In the genomic region with DNA sequence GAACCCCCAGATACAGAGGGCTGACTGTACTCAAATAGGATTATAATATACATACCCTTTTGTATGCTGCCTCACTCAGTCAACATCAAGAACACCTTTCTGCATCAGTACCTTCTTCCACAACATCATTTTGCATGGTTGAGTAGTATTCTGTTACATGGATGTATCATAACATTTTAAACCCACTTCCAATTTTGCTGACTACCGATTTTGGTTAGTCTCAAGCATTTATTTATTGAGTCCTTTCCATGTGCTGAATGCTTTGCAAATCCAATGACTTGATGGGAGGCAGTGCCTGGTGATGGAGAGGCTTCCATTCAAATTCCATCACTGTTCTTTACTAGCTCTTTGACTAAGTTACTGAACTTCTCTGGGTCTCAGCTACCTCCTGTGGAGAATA, we compare ENCODE assay signal across 26 cellular contexts.
A peak's percentile ranks its signal among the peaks of the same experiment; 100 is the strongest.
DNase-seq lines count a peak whose midpoint lies in the region; ATAC-seq, FAIRE-seq and TF ChIP-seq lines count a peak whose summit lies in the region.
"Had no signal": no experiment of that assay in that cellular context is flagged by ENCODE, and none has a peak within 500 bp of the region (broad histone marks: within the 10 kb centered on the region; RNA-seq: fewer than 3 reads in every experiment).

No MANE protein-coding gene starts in this region.

- no peaks in the 10 kb centered on the region for H3K79me2 ChIP-seq in SK-N-SH (ENCODE audit: insufficient read depth)
- H3K79me2 ChIP-seq in K562 (ENCODE audit: control insufficient read depth, insufficient read depth, low read length): no peaks in the 10 kb centered on the region
- H3K79me2 ChIP-seq in H1 (ENCODE audit: control insufficient read depth in 1 of 2, insufficient read depth in 2 of 2, low read length in 2 of 2): no peaks in the 10 kb centered on the region

- no peak overlapping the region for H3K9ac ChIP-seq in SK-N-SH
- H3K9ac ChIP-seq in K562 (ENCODE audit: insufficient read depth in 1 of 2, low read depth in 2 of 2, low read length in 2 of 2): no peak overlapping the region
- no peak overlapping the region for H3K9ac ChIP-seq in H1 (replicated peaks in 1 of 4; ENCODE audit: extremely low read depth in 1 of 4, low read depth in 3 of 4, low read length in 3 of 4)
- H3K9ac ChIP-seq: BLaER1 had no signal

- FAIRE-seq in A549 (lab: Jason Lieb, UNC) (no peak), K562 (lab: Jason Lieb, UNC) (no peak), H1 (lab: Jason Lieb, UNC) (no peak)
- FAIRE-seq: GM12878, GM12892, GM18507 had no signal

- CTCF ChIA-PET in SK-N-SH (lab: Yijun Ruan, JAX) (no interaction called here), A549 (lab: Yijun Ruan, JAX) (no interaction called here), K562 (lab: Yijun Ruan, JAX; ENCODE audit: low intra/inter-chr PET ratio) (no interaction called here), H1 (lab: Charles Lee; ENCODE audit: partially characterized antibody) (interaction anchor here (0.9 kb wide), 1 partner anchor 50 kb away, joined by 4 read pairs; no protein-coding TSS in a partner anchor)

- 13% methylated on average over 1 of the region's 1 CpG for WGBS in SK-N-SH (ENCODE audit: low lambda C conversion rate)
- 59% methylated on average over 1 of the region's 1 CpG for WGBS in A549 (ENCODE audit: missing lambda C conversion rate)
- WGBS in K562 (ENCODE audit: insufficient coverage, low coverage, missing lambda C conversion rate): 0% methylated on average over 1 of the region's 1 CpG
- 88% methylated on average over 1 of the region's 1 CpG; no CpG with 5 or more reads in 1 of the 2 experiments for WGBS in H1 (ENCODE audit: extremely low coverage in 1 of 2, insufficient coverage in 1 of 2, insufficient read length in 1 of 2, insufficient replicate concordance in 2 of 2, low coverage in 1 of 2, low lambda C conversion rate in 2 of 2, missing lambda C conversion rate in 1 of 2), 2 experiments
- WGBS in body of pancreas, 2 donors: 84 to 94% methylated on average over 1 of the region's 1 CpG

- POLR2A ChIA-PET in SK-N-SH (lab: Yijun Ruan, JAX): no interaction called here
- POLR2A ChIA-PET in A549 (lab: Yijun Ruan, JAX): no interaction called here
- POLR2A ChIA-PET in K562 (lab: Yijun Ruan, JAX): no interaction called here
- POLR2A ChIA-PET in H1 (lab: Charles Lee; ENCODE audit: partially characterized antibody): no interaction called here

- in situ Hi-C loops in K562 (cut with MboI): no loop called here

- H2BK15ac ChIP-seq in H1 (ENCODE audit: low read length): no peak overlapping the region

- H2BK120ac ChIP-seq in H1 (replicated peaks; ENCODE audit: low read depth, low read length): no peak overlapping the region

- no peak overlapping the region for H3K4ac ChIP-seq in H1 (replicated peaks; ENCODE audit: insufficient read length, low read depth, low read length)

- 0 out of 2 replicates have a peak overlapping the region, but pooled peaks have one; percentile 4 for H2AK5ac ChIP-seq in H1 (ENCODE audit: low read depth, low read length)

- H3K27ac ChIP-seq in SK-N-SH (ENCODE audit: low read depth in 2 of 2, low read length in 1 of 2): no peak overlapping the region
- H3K27ac ChIP-seq in A549: no peak overlapping the region
- H3K27ac ChIP-seq in K562 (ENCODE audit: extremely low read depth, low read depth, low read length): no peak overlapping the region
- no peak overlapping the region for H3K27ac ChIP-seq in H1 (ENCODE audit: low read depth, low read length)
- no peak overlapping the region for H3K27ac ChIP-seq in body of pancreas
- H3K27ac ChIP-seq: 22Rv1, BLaER1 had no signal

- H3K4me2 ChIP-seq in SK-N-SH: no peak overlapping the region
- no peak overlapping the region for H3K4me2 ChIP-seq in A549
- no peak overlapping the region for H3K4me2 ChIP-seq in K562 (ENCODE audit: insufficient read depth, low read length)
- no peak overlapping the region for H3K4me2 ChIP-seq in H1 (ENCODE audit: insufficient read depth in 1 of 2, low read depth in 2 of 2, low read length in 2 of 2)
- H3K4me2 ChIP-seq: BLaER1 had no signal

- no peak overlapping the region for H4K5ac ChIP-seq in H1 (ENCODE audit: insufficient read length, low read depth, low read length)

- TF ChIP-seq RAD21 in SK-N-SH (IDR thresholded peaks at IDR 0.05; ENCODE audit: low read length) (no peak), A549 (conservative IDR thresholded peaks at IDR 0.05 in 1 of 2, IDR thresholded peaks at IDR 0.05 in 1 of 2) (no peak), K562 (CRISPR knock-in tag; conservative IDR thresholded peaks at IDR 0.05 in 1 of 2, IDR thresholded peaks at IDR 0.05 in 1 of 2) (no peak), H1 (IDR thresholded peaks at IDR 0.05 in 1 of 2, conservative IDR thresholded peaks at IDR 0.05 in 1 of 2; ENCODE audit: low read depth in 2 of 2, low read length in 2 of 2) (no peak)

- no peaks in the 10 kb centered on the region for H3F3A ChIP-seq in SK-N-SH (replicated peaks; ENCODE audit: insufficient read depth)

- H4K91ac ChIP-seq in H1 (replicated peaks; ENCODE audit: insufficient read length, low read length): no peak overlapping the region

- ATAC-seq in SK-N-SH treated with all-trans-retinoic acid at 6 μM for 48 hours: no peak
- no peak for ATAC-seq in A549
- no peak for ATAC-seq in K562
- ATAC-seq in body of pancreas: no peak
- ATAC-seq: GM12878 had no signal

- no peak for TF ChIP-seq EP300 in SK-N-SH (IDR thresholded peaks at IDR 0.05; ENCODE audit: borderline replicate concordance in 1 of 2, low read depth in 1 of 2, low read length in 1 of 2)
- TF ChIP-seq EP300 in A549 (IDR thresholded peaks at IDR 0.05): no peak
- no peak for TF ChIP-seq EP300 in K562 (IDR thresholded peaks at IDR 0.05; ENCODE audit: low read length)
- no peak for TF ChIP-seq EP300 in H1 (IDR thresholded peaks at IDR 0.05; ENCODE audit: borderline replicate concordance in 1 of 2, low read depth in 2 of 2, low read length in 2 of 2)

- no peak overlapping the region for H4K8ac ChIP-seq in H1 (ENCODE audit: extremely low read depth, insufficient read depth, low read length)

- TF ChIP-seq POLR2A in A549 (IDR thresholded peaks at IDR 0.05; ENCODE audit: low read length) (no peak), K562 (conservative IDR thresholded peaks at IDR 0.05) (no peak), H1 (IDR thresholded peaks at IDR 0.05; ENCODE audit: control extremely low read depth in 1 of 2, low read depth in 2 of 2, low read length in 2 of 2) (no peak), body of pancreas (IDR thresholded peaks at IDR 0.05) (no peak)

- no peak overlapping the region for H3K14ac ChIP-seq in H1 (ENCODE audit: insufficient read length)

- no peaks in the 10 kb centered on the region for H3K79me1 ChIP-seq in H1 (ENCODE audit: low read depth, low read length)

- H4K20me1 ChIP-seq in SK-N-SH (ENCODE audit: insufficient read depth): no peaks in the 10 kb centered on the region
- no peaks in the 10 kb centered on the region for H4K20me1 ChIP-seq in K562 (replicated peaks; ENCODE audit: control insufficient read depth, insufficient read depth, low read length)
- no peaks in the 10 kb centered on the region for H4K20me1 ChIP-seq in H1 (replicated peaks in 1 of 2; ENCODE audit: control insufficient read depth in 1 of 2, insufficient read depth in 2 of 2, low read length in 2 of 2)
- H4K20me1 ChIP-seq: BLaER1 had no signal

- H3K4me1 ChIP-seq in SK-N-SH (ENCODE audit: control insufficient read depth in 1 of 2, insufficient read depth in 2 of 2, low read depth in 1 of 2, low read length in 1 of 2): no peaks in the 10 kb centered on the region
- H3K4me1 ChIP-seq in A549: no peaks in the 10 kb centered on the region
- no peaks in the 10 kb centered on the region; a peak in 1 of 5 replicates for H3K4me1 ChIP-seq in K562 (replicated peaks in 1 of 2; ENCODE audit: control insufficient read depth in 2 of 2, insufficient read depth in 2 of 2, low read length in 2 of 2)
- H3K4me1 ChIP-seq in H1 (replicated peaks in 1 of 4; ENCODE audit: control insufficient read depth in 3 of 4, insufficient read depth in 4 of 4, low read length in 3 of 4): peaks cover 8 to 14% (median 11%) of the 10 kb centered on the region in 4 experiments
- no peaks in the 10 kb centered on the region for H3K4me1 ChIP-seq in body of pancreas
- H3K4me1 ChIP-seq: BE2C, BLaER1 had no signal

- H2BK20ac ChIP-seq in H1 (ENCODE audit: low read length): peak overlapping the region; percentile 82; the same call in 1 of the 2 replicates

- no peak for TF ChIP-seq CTCF in SK-N-SH (IDR thresholded peaks at IDR 0.05)
- TF ChIP-seq CTCF in A549 (IDR thresholded peaks at IDR 0.05): no peak
- TF ChIP-seq CTCF in K562 (IDR thresholded peaks at IDR 0.05 in 2 of 3, conservative IDR thresholded peaks at IDR 0.05 in 1 of 3; ENCODE audit: insufficient read depth in 2 of 3, low read depth in 1 of 3, low read length in 3 of 3): no peak
- TF ChIP-seq CTCF in H1 (IDR thresholded peaks at IDR 0.05; ENCODE audit: control extremely low read depth in 1 of 3, insufficient read depth in 1 of 3, low read depth in 1 of 3, low read length in 3 of 3): no peak
- no peak for TF ChIP-seq CTCF in body of pancreas (IDR thresholded peaks at IDR 0.05)

- no peak overlapping the region for H3K18ac ChIP-seq in H1 (ENCODE audit: extremely low read depth, low read length)

- no peak overlapping the region for H2AFZ ChIP-seq in SK-N-SH (ENCODE audit: low read depth)
- H2AFZ ChIP-seq in K562 (ENCODE audit: low read depth, low read length): no peak overlapping the region
- no peak overlapping the region for H2AFZ ChIP-seq in H1 (ENCODE audit: low read length)

- no peaks in the 10 kb centered on the region for H3K36me3 ChIP-seq in SK-N-SH (replicated peaks in 1 of 2; ENCODE audit: control insufficient read depth in 1 of 2, insufficient read depth in 2 of 2, low read length in 1 of 2)
- H3K36me3 ChIP-seq in K562 (ENCODE audit: control insufficient read depth, insufficient read depth, low read length): no peaks in the 10 kb centered on the region
- no peaks in the 10 kb centered on the region for H3K36me3 ChIP-seq in H1 (ENCODE audit: control insufficient read depth in 2 of 4, insufficient read depth in 4 of 4, low read length in 3 of 4)
- H3K36me3 ChIP-seq in body of pancreas (replicated peaks in 1 of 2; ENCODE audit: insufficient read depth in 1 of 2, low read depth in 2 of 2): no peaks in the 10 kb centered on the region
- H3K36me3 ChIP-seq in MG63: no peaks in the 10 kb centered on the region
- H3K36me3 ChIP-seq: BE2C, BLaER1 had no signal

- H3K9me2 ChIP-seq in SK-N-SH: no peaks in the 10 kb centered on the region

- intact Hi-C loops in K562 (cut with micrococcal nuclease): no loop called here
- intact Hi-C loops in body of pancreas (cut with DNase I): no loop called here

- H3K27me3 ChIP-seq in SK-N-SH (ENCODE audit: insufficient read depth) (no peaks in the 10 kb centered on the region; the same call in 1 of the 2 replicates), K562 (ENCODE audit: control insufficient read depth in 2 of 2, insufficient read depth in 2 of 2, low read length in 2 of 2) (peaks cover 8 to 43% of the 10 kb centered on the region in 2 experiments), H1 (replicated peaks in 1 of 4; ENCODE audit: control insufficient read depth in 3 of 4, extremely low read depth in 1 of 4, insufficient read depth in 3 of 4, low read length in 3 of 4) (no peaks in the 10 kb centered on the region), body of pancreas (no peaks in the 10 kb centered on the region), MG63 (no peaks in the 10 kb centered on the region)
- H3K27me3 ChIP-seq: BE2C, BLaER1 had no signal

- H2BK12ac ChIP-seq in H1 (ENCODE audit: low read depth, low read length): no peak overlapping the region

- no TSS peak for BruUV-seq in K562 (replicated peaks; lab: Mats Ljungman, UMichigan)

- H3K4me3 ChIP-seq in SK-N-SH (ENCODE audit: low read depth in 2 of 2, low read length in 1 of 2): no peak overlapping the region
- no peak overlapping the region for H3K4me3 ChIP-seq in A549
- H3K4me3 ChIP-seq in K562: no peak overlapping the region
- H3K4me3 ChIP-seq in H1 (ENCODE audit: extremely low read depth in 1 of 4, insufficient read depth in 2 of 4, low read depth in 3 of 4, low read length in 4 of 4): no peak overlapping the region
- no peak overlapping the region for H3K4me3 ChIP-seq in body of pancreas
- no peak overlapping the region for H3K4me3 ChIP-seq in MG63
- H3K4me3 ChIP-seq: BLaER1, GM12878 had no signal

- H3K9me1 ChIP-seq in K562 (ENCODE audit: control insufficient read depth, insufficient read depth, low read length): no peaks in the 10 kb centered on the region

- H3K23me2 ChIP-seq in H1 (ENCODE audit: low read depth, low read length): no peaks in the 10 kb centered on the region

- DNase-seq in SK-N-SH (no peak), A549 (ENCODE audit: low read depth in 1 of 2, low spot score in 1 of 2) (no peak), K562 (ENCODE audit: extremely low read depth in 1 of 4, low spot score in 3 of 4) (no peak), H1 (ENCODE audit: low read depth in 1 of 2, low spot score in 2 of 2) (no peak), body of pancreas (no peak), MG63 (no peak)
- DNase-seq: ACHN; BE2C; C1 segment of cervical spinal cord; CD4-positive, alpha-beta memory T cell; CD4-positive, CD25-positive, alpha-beta regulatory T cell; CD8-positive, alpha-beta memory T cell; COR-L47; DMS 273 treated with DMSO at 0.1 percent for 48 hours; DMS153; DMS53; DMS79; DND-41; EL; GDM1 had no signal

- H2BK5ac ChIP-seq in H1 (ENCODE audit: low read depth, low read length): no peak overlapping the region

- H3K56ac ChIP-seq in H1 (replicated peaks; ENCODE audit: insufficient read length, low read depth, low read length): no peak overlapping the region

- H3K9me3 ChIP-seq in SK-N-SH (no peaks in the 10 kb centered on the region), A549 (no peaks in the 10 kb centered on the region), K562 (replicated peaks; ENCODE audit: control insufficient read depth, insufficient read depth, low read depth, low read length) (no peaks in the 10 kb centered on the region), H1 (ENCODE audit: insufficient read depth in 2 of 2, low read depth in 1 of 2, low read length in 1 of 2) (no peaks in the 10 kb centered on the region), body of pancreas (no peaks in the 10 kb centered on the region), MG63 (no peaks in the 10 kb centered on the region)
- H3K9me3 ChIP-seq: BE2C, BLaER1 had no signal

- no peak overlapping the region for H3K23ac ChIP-seq in H1 (ENCODE audit: insufficient read length)
